11 cellular contexts compared by ENCODE assay signal in genomic region chr10:123392182-123392930, GRCh38.
DNase-seq lines count a peak whose midpoint lies in the region; ATAC-seq lines count a peak whose summit lies in the region.
"Had no signal": no experiment of that assay in that cellular context is flagged by ENCODE, and none has a peak within 500 bp of the region (broad histone marks: within the 10 kb centered on the region; RNA-seq: fewer than 3 reads in every experiment).

No MANE protein-coding gene starts in this region.

- H3K36me3 Mint-ChIP-seq in stimulated activated naive B cell treated with anti-CD40 and anti-IgM and Interleukin-4, amounts not matched to agents 10 μg/mL and 1 μg/mL and 100 μg/mL, for 72 hours, result peaks cover 17 to 31% of the 10 kb centered on the region in 2 donors

- H3K27me3 Mint-ChIP-seq in stimulated activated naive B cell treated with anti-CD40 and anti-IgM and Interleukin-4, amounts not matched to agents 10 μg/mL and 1 μg/mL and 100 μg/mL, for 72 hours, result peaks cover 4 to 7% of the 10 kb centered on the region in 2 donors

- H3K4me3 Mint-ChIP-seq in stimulated activated naive B cell treated with anti-CD40 and anti-IgM and Interleukin-4, amounts not matched to agents 10 μg/mL and 1 μg/mL and 100 μg/mL, for 72 hours, result no peak overlapping the region
- H3K4me3 Mint-ChIP-seq: T-helper 1 cell treated with Interleukin-12 subunit alpha and Interleukin-12 subunit beta and Interleukin-4 antibody, amounts not matched to agents 30 μg/mL and 1 μg/mL, for 36 hours had no signal

- H3K4me1 Mint-ChIP-seq in stimulated activated naive B cell treated with anti-CD40 and anti-IgM and Interleukin-4, amounts not matched to agents 10 μg/mL and 1 μg/mL and 100 μg/mL, for 72 hours, result peaks cover 3 to 9% of the 10 kb centered on the region in 2 donors

- ATAC-seq in GM21825 (IDR thresholded peaks at IDR 0.05; ENCODE audit: unreplicated experiment), result peak; percentile 90
- ATAC-seq in HG03457 (IDR thresholded peaks at IDR 0.05; ENCODE audit: unreplicated experiment), result peak; percentile 78
- ATAC-seq in stimulated activated naive B cell treated with anti-CD40 and anti-IgM and Interleukin-4, amounts not matched to agents 10 μg/mL and 1 μg/mL and 100 μg/mL, for 72 hours (replicated peaks), result peak; percentile 94 to 95

- peaks cover 10 to 20% of the 10 kb centered on the region in 2 donors for H3K9me3 Mint-ChIP-seq in stimulated activated naive B cell treated with anti-CD40 and anti-IgM and Interleukin-4, amounts not matched to agents 10 μg/mL and 1 μg/mL and 100 μg/mL, for 72 hours

- no peak overlapping the region for H3K27ac Mint-ChIP-seq in stimulated activated naive B cell treated with anti-CD40 and anti-IgM and Interleukin-4, amounts not matched to agents 10 μg/mL and 1 μg/mL and 100 μg/mL, for 72 hours
- H3K27ac Mint-ChIP-seq: T-helper 1 cell treated with Interleukin-12 subunit alpha and Interleukin-12 subunit beta and Interleukin-4 antibody, amounts not matched to agents 30 μg/mL and 1 μg/mL, for 36 hours had no signal

- DNase-seq in NCI-H82 (lab: John Stamatoyannopoulos, UW) (peak; percentile 38), NCI-H82 treated with DMSO at 0.1 percent for 48 hours (lab: John Stamatoyannopoulos, UW; ENCODE audit: unreplicated experiment) (no peak), mucosa of gallbladder (ENCODE audit: low spot score) (no peak), DMS53 treated with DMSO at 0.1 percent for 48 hours (lab: John Stamatoyannopoulos, UW; ENCODE audit: unreplicated experiment) (no peak), DMS79 (lab: John Stamatoyannopoulos, UW) (no peak)
- DNase-seq in stimulated activated naive B cell treated with anti-CD40 and anti-IgM and Interleukin-4, amounts not matched to agents 10 μg/mL and 1 μg/mL and 100 μg/mL, for 72 hours, result peak; percentile 82
- DNase-seq: dorsolateral prefrontal cortex, NCI-H187 had no signal

Comparison
In these comparisons a context has a peak if more than half of its experiments do, and no peak if none do; other contexts are left out.
1. DNase-seq: peak in NCI-H82 (single experiment) and stimulated activated naive B cell treated with anti-CD40 and anti-IgM and Interleukin-4, amounts not matched to agents 10 μg/mL and 1 μg/mL and 100 μg/mL, for 72 hours (single experiment); none in NCI-H82 treated with DMSO at 0.1 percent for 48 hours (single experiment), mucosa of gallbladder (single experiment), DMS53 treated with DMSO at 0.1 percent for 48 hours (single experiment) and DMS79 (single experiment).
2. Peak in every context shown above with its lines, with median percentiles within 50 percentile points of each other: ATAC-seq.